In the genomic region with DNA sequence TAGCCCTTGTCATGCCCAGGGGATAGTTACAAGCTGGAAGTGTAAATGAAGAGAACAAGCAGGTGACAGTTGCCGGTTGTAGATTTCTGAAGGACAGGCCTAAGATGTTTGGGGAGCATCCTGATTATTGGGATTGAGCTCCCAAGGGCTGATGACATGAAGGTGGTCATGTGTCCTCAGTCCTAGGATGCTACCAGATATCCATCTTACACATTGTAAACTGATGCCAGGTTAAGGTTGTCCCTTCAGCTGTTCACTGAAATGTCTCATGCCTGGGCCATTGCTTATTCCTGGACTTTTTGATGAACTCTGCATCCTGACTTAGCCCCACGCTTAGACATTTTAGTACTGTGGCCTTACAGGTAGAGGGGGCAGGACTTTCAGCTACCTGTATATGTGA, we compare ENCODE assay signal across 1 cellular context.
TF ChIP-seq lines count a peak whose summit lies in the region.

No MANE protein-coding gene starts in this region.

TF ChIP-seq in H1, 55 proteins besides CTCF, POLR2A, EP300 and RAD21:
- TF ChIP-seq NANOG (IDR thresholded peaks at IDR 0.05; ENCODE audit: insufficient read depth, low read depth, low read length, poor library complexity, severe bottlenecking) (no peak), CHD2 (IDR thresholded peaks at IDR 0.05; ENCODE audit: low read length) (no peak), SP4 (IDR thresholded peaks at IDR 0.05; ENCODE audit: low read length) (no peak)
